ENCODE assay signal across 8 cellular contexts in genomic region chr7:55255501-55256445, GRCh38.
A peak's percentile ranks its signal among the peaks of the same experiment; 100 is the strongest.
DNase-seq lines count a peak whose midpoint lies in the region; ATAC-seq and TF ChIP-seq lines count a peak whose summit lies in the region.

No MANE protein-coding gene starts in this region.

- DNase-seq in DMS53 treated with DMSO at 0.1 percent for 48 hours (lab: John Stamatoyannopoulos, UW; ENCODE audit: unreplicated experiment) (peak; percentile 72), HuH-7.5 (ENCODE audit: low spot score) (peak; percentile 72), SHP77 treated with DMSO at 0.1 percent for 48 hours (lab: John Stamatoyannopoulos, UW) (peak; percentile 55), globus pallidus (ENCODE audit: low spot score) (peak; percentile 70), osteoblast (ENCODE audit: insufficient read length, low spot score, missing footprints) (peak; percentile 95), thoracic aorta (ENCODE audit: low spot score) (peak; percentile 23)
- DNase-seq in activated naive CD4-positive, alpha-beta T cell (lab: John Stamatoyannopoulos, UW): peak; percentile 26 to 65 (median 44)

- H2AFZ ChIP-seq in osteoblast (ENCODE audit: low read length): peak overlapping the region; percentile 91

- H3K4me1 ChIP-seq in osteoblast (ENCODE audit: insufficient read depth, low read length) (peaks cover 14% of the 10 kb centered on the region), thoracic aorta (ENCODE audit: control insufficient read depth in 1 of 2, low read depth in 2 of 2) (peaks cover 3 to 10% of the 10 kb centered on the region in 2 donors)

- peak; percentile 84 for TF ChIP-seq CTCF in osteoblast (IDR thresholded peaks at IDR 0.05; ENCODE audit: extremely low read depth, low read depth, low read length)
- TF ChIP-seq CTCF in thoracic aorta (IDR thresholded peaks at IDR 0.05): peak; percentile 83

- no peaks in the 10 kb centered on the region for H4K20me1 ChIP-seq in osteoblast (ENCODE audit: insufficient read depth, low read length)

- ATAC-seq in GM21528 (IDR thresholded peaks at IDR 0.05; ENCODE audit: low FRiP score, unreplicated experiment): peak; percentile 90
- ATAC-seq in thoracic aorta (ENCODE audit: insufficient number of reproducible peaks, low FRiP score, low read depth): peak; percentile 81

- H3K4me3 ChIP-seq in osteoblast (ENCODE audit: insufficient read depth, low read length) (peak overlapping the region; percentile 68), thoracic aorta (peak overlapping the region; percentile 76)

- no peaks in the 10 kb centered on the region for H3K79me2 ChIP-seq in osteoblast (ENCODE audit: insufficient read depth, low read length)

- H3K27ac ChIP-seq in osteoblast (ENCODE audit: low read depth, low read length) (no peak overlapping the region), thoracic aorta (no peak overlapping the region)

- H3K36me3 ChIP-seq in osteoblast (ENCODE audit: insufficient read depth, low read length): no peaks in the 10 kb centered on the region
- H3K36me3 ChIP-seq in thoracic aorta: no peaks in the 10 kb centered on the region

- H3K27me3 ChIP-seq in osteoblast (ENCODE audit: insufficient read depth, low read length): peaks cover 22% of the 10 kb centered on the region
- no peaks in the 10 kb centered on the region for H3K27me3 ChIP-seq in thoracic aorta (replicated peaks; ENCODE audit: insufficient read depth)

- peak overlapping the region; percentile 94 for H3K4me2 ChIP-seq in osteoblast (ENCODE audit: insufficient read depth, low read length)

- H3K9me3 ChIP-seq in osteoblast (ENCODE audit: low read depth, low read length) (no peaks in the 10 kb centered on the region), thoracic aorta (no peaks in the 10 kb centered on the region)

Comparison
In these comparisons a context has a peak if more than half of its experiments do, and no peak if none do; other contexts are left out.
1. DNase-seq: peak in every context shown above with its lines; median percentile 95 in osteoblast; 72 in DMS53 treated with DMSO at 0.1 percent for 48 hours; 72 in HuH-7.5; 70 in globus pallidus; 55 in SHP77 treated with DMSO at 0.1 percent for 48 hours; 44 in activated naive CD4-positive, alpha-beta T cell; 23 in thoracic aorta.